In genomic region chr6:159169193-159169555, GRCh38 we compare ENCODE assay signal across 9 cellular contexts. TPM values are rescaled to one million over a fixed set of nuclear protein-coding genes. Genes with fewer than 3 reads are reported as not detected.
DNase-seq lines count a peak whose midpoint lies in the region; ATAC-seq, FAIRE-seq and TF ChIP-seq lines count a peak whose summit lies in the region.
"Had no signal": no experiment of that assay in that cellular context is flagged by ENCODE, and none has a peak within 500 bp of the region (broad histone marks: within the 10 kb centered on the region; RNA-seq: fewer than 3 reads in every experiment).

TSS of gene FNDC1 (plus strand) at chr6:159169400. CDS start at chr6:159169597, 197 bp downstream.

- peak within 1 kb of the TSS; percentile 65 for H3K18ac ChIP-seq in neuronal stem cell (ENCODE audit: low read length)

- no peak within 1 kb of the TSS for H2BK120ac ChIP-seq in neuronal stem cell (ENCODE audit: low read depth, low read length)

- H3K36me3 ChIP-seq in esophagus squamous epithelium (no peaks in the 10 kb centered on the region), neuronal stem cell (replicated peaks in 1 of 2; ENCODE audit: control insufficient read depth in 2 of 2, insufficient read depth in 2 of 2, low read length in 2 of 2) (no peaks in the 10 kb centered on the region)

- H3K27me3 Mint-ChIP-seq in activated CD4-positive, alpha-beta T cell treated with anti-CD3 and anti-CD28 coated beads, Interleukin-2, amount 10 ng/mL, durations not matched to agents 7 days and 5 days = peaks cover 87% of the 10 kb centered on the region

- H3K27me3 ChIP-seq in esophagus squamous epithelium (peaks cover 0 to 81% (median 5%) of the 10 kb centered on the region in 4 donors), neuronal stem cell (ENCODE audit: control insufficient read depth in 3 of 3, insufficient read depth in 3 of 3, low read depth in 1 of 3, low read length in 3 of 3) (peaks cover 11 to 91% (median 42%) of the 10 kb centered on the region in 3 experiments)

- no peaks in the 10 kb centered on the region for H3K79me1 ChIP-seq in neuronal stem cell (ENCODE audit: low read depth, low read length)

- peak in 2 of 6 experiments; percentile 12 to 32 for TF ChIP-seq CTCF in esophagus squamous epithelium (IDR thresholded peaks at IDR 0.05)

- no peak within 1 kb of the TSS for H2AK5ac ChIP-seq in neuronal stem cell (ENCODE audit: low read depth, low read length)

- no peak within 1 kb of the TSS for H3K14ac ChIP-seq in neuronal stem cell (ENCODE audit: low read length)

- no peak within 1 kb of the TSS for H2BK12ac ChIP-seq in neuronal stem cell (ENCODE audit: low read length)

- H3K36me3 Mint-ChIP-seq in activated CD4-positive, alpha-beta T cell treated with anti-CD3 and anti-CD28 coated beads, Interleukin-2, amount 10 ng/mL, durations not matched to agents 7 days and 5 days (ENCODE audit: low read depth) = no peaks in the 10 kb centered on the region

- no peak for TF ChIP-seq POLR2A in GM12891 (IDR thresholded peaks at IDR 0.05; ENCODE audit: low read depth, low read length)
- no peak for TF ChIP-seq POLR2A in esophagus squamous epithelium (IDR thresholded peaks at IDR 0.05)

- H3K4me3 ChIP-seq in esophagus squamous epithelium (peak within 1 kb of the TSS; percentile 11 to 64 (median 36)), neuronal stem cell (ENCODE audit: low read length in 2 of 2) (peak within 1 kb of the TSS in 1 of 2 donors; percentile 78)

- H4K8ac ChIP-seq in neuronal stem cell (ENCODE audit: low read depth, low read length) = no peak within 1 kb of the TSS

- peak within 1 kb of the TSS; percentile 56 for H3K23ac ChIP-seq in neuronal stem cell (ENCODE audit: low read depth, low read length, poor library complexity)

- no peak within 1 kb of the TSS for H2BK5ac ChIP-seq in neuronal stem cell (ENCODE audit: low read length)

- peak within 1 kb of the TSS; percentile 58 for H3K4me3 Mint-ChIP-seq in activated CD4-positive, alpha-beta T cell treated with anti-CD3 and anti-CD28 coated beads, Interleukin-2, amount 10 ng/mL, durations not matched to agents 7 days and 5 days

- peaks cover 22% of the 10 kb centered on the region for H3K4me1 Mint-ChIP-seq in activated CD4-positive, alpha-beta T cell treated with anti-CD3 and anti-CD28 coated beads, Interleukin-2, amount 10 ng/mL, durations not matched to agents 7 days and 5 days

- intact Hi-C loops in esophagus squamous epithelium (cut with DNase I) = loop anchor here (10.0 kb wide), 1 partner anchor 476 kb away; no protein-coding TSS in a partner anchor

- WGBS in esophagus squamous epithelium, 2 donors = no CpG with 5 or more reads among the region's 59 CpGs
- WGBS in neuronal stem cell (ENCODE audit: extremely low coverage in 2 of 2, insufficient read length in 2 of 2, insufficient replicate concordance in 1 of 2), 2 donors = no CpG with 5 or more reads among the region's 59 CpGs

- ATAC-seq in HG03135 (IDR thresholded peaks at IDR 0.05; ENCODE audit: unreplicated experiment) = peak; percentile 76
- ATAC-seq in HG02763 (IDR thresholded peaks at IDR 0.05; ENCODE audit: unreplicated experiment) = no peak
- no peak for ATAC-seq in GM21786 (IDR thresholded peaks at IDR 0.05; ENCODE audit: unreplicated experiment)

- peak within 1 kb of the TSS; percentile 74 for H3K4me2 ChIP-seq in neuronal stem cell (ENCODE audit: insufficient read depth, low read length, poor library complexity, severe bottlenecking)

- H4K91ac ChIP-seq in neuronal stem cell (ENCODE audit: low read depth, low read length, poor library complexity) = no peak within 1 kb of the TSS

- DNase-seq in GM12891 (ENCODE audit: insufficient read length, low spot score) (peak; percentile 80), esophagus squamous epithelium (lab: John Stamatoyannopoulos, UW) (no peak), neuronal stem cell (ENCODE audit: low spot score) (peak; percentile 66), occipital lobe (lab: John Stamatoyannopoulos, UW) (no peak)
- DNase-seq in activated CD4-positive, alpha-beta T cell treated with anti-CD3 and anti-CD28 coated beads, Interleukin-2, amount 10 ng/mL, durations not matched to agents 7 days and 5 days = peak; percentile 52

- no peaks in the 10 kb centered on the region for H3K9me3 Mint-ChIP-seq in activated CD4-positive, alpha-beta T cell treated with anti-CD3 and anti-CD28 coated beads, Interleukin-2, amount 10 ng/mL, durations not matched to agents 7 days and 5 days

- no peak for FAIRE-seq in GM12891 (lab: Jason Lieb, UNC)

- no peak within 1 kb of the TSS for H3K27ac Mint-ChIP-seq in activated CD4-positive, alpha-beta T cell treated with anti-CD3 and anti-CD28 coated beads, Interleukin-2, amount 10 ng/mL, durations not matched to agents 7 days and 5 days

- CTCF ChIA-PET in activated CD4-positive, alpha-beta T cell treated with anti-CD3 and anti-CD28 coated beads, Interleukin-2, amount 10 ng/mL, durations not matched to agents 7 days and 5 days (lab: Charles Lee) = interaction anchor here (1.3 kb wide), 1 partner anchor 160 kb away, joined by 3 read pairs; no protein-coding TSS in a partner anchor

- no peak within 1 kb of the TSS for H3K4ac ChIP-seq in neuronal stem cell (ENCODE audit: low read length)

- H3K4me1 ChIP-seq in esophagus squamous epithelium (peaks cover 9 to 40% (median 17%) of the 10 kb centered on the region in 3 donors), neuronal stem cell (ENCODE audit: control insufficient read depth in 2 of 2, insufficient read depth in 1 of 2, low read depth in 1 of 2, low read length in 2 of 2) (peaks cover 0 to 5% of the 10 kb centered on the region in 2 donors)

- peak within 1 kb of the TSS; percentile 71 for H2AFZ ChIP-seq in neuronal stem cell (ENCODE audit: low read length)

- H2BK15ac ChIP-seq in neuronal stem cell (ENCODE audit: low read length) = no peak within 1 kb of the TSS

- peak within 1 kb of the TSS; percentile 46 for H3K9ac ChIP-seq in neuronal stem cell (ENCODE audit: low read depth, low read length, poor library complexity)

- H3K27ac ChIP-seq in esophagus squamous epithelium (no peak within 1 kb of the TSS), neuronal stem cell (replicated peaks; ENCODE audit: low read length) (no peak within 1 kb of the TSS)

- POLR2A ChIA-PET in activated CD4-positive, alpha-beta T cell treated with anti-CD3 and anti-CD28 coated beads, Interleukin-2, amount 10 ng/mL, durations not matched to agents 7 days and 5 days (lab: Charles Lee) = no interaction called here

- H3K9me3 ChIP-seq in esophagus squamous epithelium (no peaks in the 10 kb centered on the region), neuronal stem cell (replicated peaks in 1 of 2; ENCODE audit: control insufficient read depth in 2 of 2, insufficient read depth in 1 of 2, low read depth in 1 of 2, low read length in 2 of 2) (peaks cover 0 to 2% of the 10 kb centered on the region in 2 donors)

TF ChIP-seq in GM12891, 5 proteins besides CTCF, POLR2A, EP300 and RAD21:
- no peak for TF ChIP-seq SPI1 (IDR thresholded peaks at IDR 0.05; ENCODE audit: low read depth, low read length)
- no peak for TF ChIP-seq POLR2AphosphoS5 (IDR thresholded peaks at IDR 0.05; ENCODE audit: low read depth, low read length)
- TF ChIP-seq TAF1 (IDR thresholded peaks at IDR 0.05; ENCODE audit: low read depth, low read length) = no peak
- TF ChIP-seq POU2F2 (IDR thresholded peaks at IDR 0.05; ENCODE audit: low read depth, low read length) = no peak
- TF ChIP-seq PAX5 (IDR thresholded peaks at IDR 0.05; ENCODE audit: insufficient read depth, low read length, severe bottlenecking) = no peak
TF ChIP-seq in GM12891: peak in this region for 0.

RNA-seq across cellular contexts. Expression of gene FNDC1, which starts in this region (rescaled TPM):
- 0.01 TPM for polyA plus RNA-seq in GM12891 (2012; ENCODE audit: low read depth, missing spikeins)
- total RNA-seq in activated CD4-positive, alpha-beta T cell treated with anti-CD3 and anti-CD28 coated beads, Interleukin-2, amount 10 ng/mL, durations not matched to agents 7 days and 5 days = not detected
- total RNA-seq in esophagus squamous epithelium = under 1 TPM in 3 of 4 donors, not detected in 1; 0.04 to 0.38 (median 0.06) TPM
- polyA plus RNA-seq in neuronal stem cell (2013, experiment 1 of 2) = 0.14 TPM
- polyA plus RNA-seq in neuronal stem cell (2013, experiment 2 of 2) = 0.12 TPM
- total RNA-seq in occipital lobe = 1.1 TPM
- total RNA-seq: activated CD8-positive, alpha-beta memory T cell treated with anti-CD3 and anti-CD28 coated beads for 36 hours had no signal

Comparison
In these comparisons a context has a peak if more than half of its experiments do, and no peak if none do; other contexts are left out.
1. Peak in DNase-seq in activated CD4-positive, alpha-beta T cell treated with anti-CD3 and anti-CD28 coated beads, Interleukin-2, amount 10 ng/mL, durations not matched to agents 7 days and 5 days; RNA of the gene not detected or under 1 TPM.
2. DNase-seq: peak in GM12891 (single experiment) and neuronal stem cell (single experiment); none in esophagus squamous epithelium (single experiment) and occipital lobe (single experiment).